8 cellular contexts compared by ENCODE assay signal in the genomic region with DNA sequence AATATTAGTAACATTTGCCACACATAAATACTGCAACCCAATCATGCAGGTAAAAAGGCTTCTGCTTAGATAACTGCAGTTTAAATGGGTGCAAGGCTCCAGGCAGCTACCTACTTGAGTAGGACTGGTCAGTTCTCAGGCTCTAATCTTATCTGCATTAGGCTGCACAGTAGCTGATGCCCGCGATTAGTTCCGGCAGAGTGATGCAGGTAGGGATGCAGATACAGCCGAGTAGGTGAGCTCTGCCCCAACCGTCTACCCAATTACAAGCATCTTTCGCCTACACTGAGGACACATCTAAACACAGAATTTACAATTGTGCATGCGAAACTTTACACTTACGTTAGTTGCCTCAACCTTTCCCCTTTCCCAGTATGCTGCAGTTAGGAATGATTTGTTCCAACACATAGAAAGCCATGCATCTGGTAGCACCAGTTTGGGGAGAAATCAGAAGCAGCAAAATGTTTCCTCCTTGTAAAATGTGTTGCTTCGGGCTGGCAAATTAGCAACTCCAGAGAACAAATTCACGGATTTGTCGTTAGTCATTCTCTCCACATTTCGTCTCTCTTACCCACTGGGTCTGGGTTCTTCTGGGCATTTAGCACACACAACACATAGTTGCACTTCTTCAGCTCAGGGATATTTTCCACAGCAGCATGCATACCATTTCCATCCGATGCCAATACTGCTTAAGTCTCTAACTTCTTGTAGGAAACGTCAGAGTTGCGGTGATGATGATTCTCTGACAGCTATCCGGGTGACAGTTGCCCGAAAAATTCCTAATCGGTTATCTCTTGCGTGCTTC. TPM values are rescaled to one million over a fixed set of nuclear protein-coding genes. Genes with fewer than 3 reads are reported as not detected.
DNase-seq lines count a peak whose midpoint lies in the region; ATAC-seq and TF ChIP-seq lines count a peak whose summit lies in the region.

No MANE protein-coding gene starts in this region.

- H3K79me2 ChIP-seq in smooth muscle cell (ENCODE audit: low read depth), result no peaks in the 10 kb centered on the region

- no peaks in the 10 kb centered on the region for H3K36me3 Mint-ChIP-seq in T-helper 17 cell (ENCODE audit: low read depth)

- peaks cover 7% of the 10 kb centered on the region for H3K4me1 Mint-ChIP-seq in T-helper 17 cell

- H3K9me3 ChIP-seq in T-helper 17 cell (ENCODE audit: control insufficient read depth, low read length, poor library complexity, severe bottlenecking) (no peaks in the 10 kb centered on the region), smooth muscle cell (replicated peaks; ENCODE audit: low read depth) (no peaks in the 10 kb centered on the region)

- no peaks in the 10 kb centered on the region for H3K27me3 ChIP-seq in smooth muscle cell (ENCODE audit: low read depth)

- H3K27ac ChIP-seq in smooth muscle cell (ENCODE audit: low read depth), result peak overlapping the region; percentile 34

- intact Hi-C loops in left cardiac atrium (cut with DNase I), result loop anchor here (5.0 to 10.0 kb wide), 5 partner anchors 92 to 1315 kb away; no protein-coding TSS in a partner anchor

- WGBS in smooth muscle cell (ENCODE audit: low lambda C conversion rate), result 3% methylated on average over 19 of the region's 19 CpGs

- no peak for TF ChIP-seq CTCF in smooth muscle cell (IDR thresholded peaks at IDR 0.05; ENCODE audit: borderline replicate concordance, insufficient read depth, poor library complexity, severe bottlenecking)

- peak; percentile 13 for ATAC-seq in T-helper 17 cell
- peak; percentile 0 to 3 for ATAC-seq in left cardiac atrium
- no peak for ATAC-seq in HG03139 (IDR thresholded peaks at IDR 0.05; ENCODE audit: unreplicated experiment)
- ATAC-seq in GM18861 (IDR thresholded peaks at IDR 0.05; ENCODE audit: unreplicated experiment), result no peak

- H3K4me3 Mint-ChIP-seq in T-helper 17 cell, result no peak overlapping the region

- H3K4me2 ChIP-seq in smooth muscle cell, result peak overlapping the region; percentile 94

- H3F3A ChIP-seq in smooth muscle cell (ENCODE audit: low read depth), result no peaks in the 10 kb centered on the region

- H3K4me1 ChIP-seq in smooth muscle cell (ENCODE audit: low read depth), result peaks cover 7% of the 10 kb centered on the region

- no peaks in the 10 kb centered on the region for H4K20me1 ChIP-seq in smooth muscle cell (ENCODE audit: low read depth)

- peak overlapping the region; percentile 91 for H2AFZ ChIP-seq in smooth muscle cell (ENCODE audit: low read depth)

- peak overlapping the region; percentile 82 for H3K4me3 ChIP-seq in GM08714 (ENCODE audit: low read length)
- peak overlapping the region; percentile 84 for H3K4me3 ChIP-seq in smooth muscle cell

- H3K36me3 ChIP-seq in smooth muscle cell (ENCODE audit: low read depth), result no peaks in the 10 kb centered on the region

- H3K27me3 Mint-ChIP-seq in T-helper 17 cell, result peaks cover 22% of the 10 kb centered on the region

- H3K9ac ChIP-seq in smooth muscle cell (ENCODE audit: low read depth), result peak overlapping the region; percentile 40

- DNase-seq in HCEC 1CT (peak; percentile 9), T-helper 17 cell (no peak), left cardiac atrium (no peak), smooth muscle cell (lab: John Stamatoyannopoulos, UW; ENCODE audit: unreplicated experiment) (no peak), middle frontal gyrus (ENCODE audit: extremely low spot score, low spot score) (no peak)

- H3K27ac Mint-ChIP-seq in T-helper 17 cell, result no peak overlapping the region

RNA-seq across cellular contexts. Expression of gene PCDH9, which starts 0.5 kb away (rescaled TPM):
- total RNA-seq in T-helper 17 cell, result under 1 TPM; 0.50 to 0.67 TPM
- 10 to 100 TPM; 17.9 to 19.0 TPM for total RNA-seq in left cardiac atrium
- 1.2 and 1.9 TPM in 2 replicates for total RNA-seq in smooth muscle cell
- polyA plus RNA-seq in smooth muscle cell, result 0.38 and 0.65 TPM in 2 replicates

Comparison
In these comparisons a context has a peak if more than half of its experiments do, and no peak if none do; other contexts are left out.
1. ATAC-seq: peak in T-helper 17 cell (single experiment) and left cardiac atrium (2 of 2); none in HG03139 (single experiment) and GM18861 (single experiment).